ENCODE assay signal across 38 cellular contexts in the genomic region with DNA sequence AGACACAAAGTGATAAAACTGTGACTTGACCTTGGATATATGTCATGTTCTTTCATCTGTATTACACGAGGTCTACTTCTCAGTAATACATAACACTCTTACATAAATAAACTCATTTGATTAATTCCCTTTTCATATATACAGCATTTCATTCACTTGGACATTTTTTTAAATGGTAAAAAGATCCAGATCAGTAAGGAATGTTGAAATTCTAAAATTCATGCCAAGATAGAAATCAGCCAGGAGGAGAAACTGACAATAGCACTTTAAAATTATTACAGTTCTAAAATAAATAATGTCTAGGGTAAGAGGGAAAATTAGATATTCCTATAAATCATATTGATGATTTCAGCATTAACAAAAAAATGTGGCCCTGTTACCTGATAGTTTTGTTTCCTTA.
"Had no signal": no experiment of that assay in that cellular context is flagged by ENCODE, and none has a peak within 500 bp of the region (broad histone marks: within the 10 kb centered on the region; RNA-seq: fewer than 3 reads in every experiment).

No MANE protein-coding gene starts in this region.

- H3K9me3 ChIP-seq: adrenal gland, ascending aorta, body of pancreas, breast epithelium had no signal

- H3K4me3 ChIP-seq: adrenal gland, ascending aorta, body of pancreas, breast epithelium, cardiac muscle cell had no signal

- ATAC-seq: activated naive CD4-positive, alpha-beta T cell treated with anti-CD3 and anti-CD28 coated beads, Interleukin-2, amount 50 U/mL, for 72 hours; activated naive CD8-positive, alpha-beta T cell treated with anti-CD3 and anti-CD28 coated beads, Interleukin-2, amount 50 U/mL, for 24 hours; activated T-cell treated with anti-CD3 and anti-CD28 coated beads, Interleukin-2, amount 50 U/mL, for 4 hours; activated T-cell treated with anti-CD3 and anti-CD28 coated beads, Interleukin-2, amount 50 U/mL, for 72 hours; activated T-helper 17 cell treated with anti-CD3 and anti-CD28 coated beads, Interleukin-2, amount 50 U/mL, for 72 hours; body of pancreas had no signal

- H3K36me3 Mint-ChIP-seq: activated naive CD4-positive, alpha-beta T cell treated with anti-CD3 and anti-CD28 coated beads, Interleukin-2, amount 10 ng/mL, durations not matched to agents 7 days and 5 days had no signal

- H3K36me3 ChIP-seq: adrenal gland, ascending aorta, brain microvascular endothelial cell, breast epithelium, cardiac muscle cell had no signal

- H3K9me3 Mint-ChIP-seq: activated naive CD4-positive, alpha-beta T cell treated with anti-CD3 and anti-CD28 coated beads for 36 hours; activated naive CD4-positive, alpha-beta T cell treated with anti-CD3 and anti-CD28 coated beads, Interleukin-2, amount 10 ng/mL, durations not matched to agents 7 days and 5 days; activated naive CD4-positive, alpha-beta T cell treated with anti-CD3 and anti-CD28 coated beads, Interleukin-2, amount 50 U/mL, for 24 hours; activated naive CD4-positive, alpha-beta T cell treated with anti-CD3 and anti-CD28 coated beads, Interleukin-2, amount 50 U/mL, for 72 hours; activated naive CD8-positive, alpha-beta T cell treated with anti-CD3 and anti-CD28 coated beads for 36 hours; activated naive CD8-positive, alpha-beta T cell treated with anti-CD3 and anti-CD28 coated beads, Interleukin-2, amount 10 ng/mL, durations not matched to agents 7 days and 5 days; activated naive CD8-positive, alpha-beta T cell treated with anti-CD3 and anti-CD28 coated beads, Interleukin-2, amount 50 U/mL, for 24 hours; activated T-cell treated with anti-CD3 and anti-CD28 coated beads, Interleukin-2, amount 50 U/mL, for 24 hours; activated T-cell treated with anti-CD3 and anti-CD28 coated beads, Interleukin-2, amount 50 U/mL, for 4 hours; activated T-cell treated with anti-CD3 and anti-CD28 coated beads, Interleukin-2, amount 50 U/mL, for 72 hours; activated T-helper 1 cell treated with anti-CD3 and anti-CD28 coated beads, Interleukin-12 subunit alpha, Interleukin-12 subunit beta, Interleukin-2, Interleukin-4 antibody, amounts not matched to agents 30 ng/mL and 10 ng/mL and 1 ng/mL, durations not matched to agents 14 hours and 24 hours and 36 hours; activated T-helper 17 cell treated with anti-CD3 and anti-CD28 coated beads, Interleukin-2, amount 50 U/mL, for 72 hours; activated T-helper 2 cell treated with anti-CD3 and anti-CD28 coated beads, Interferon-gamma antibody, Interleukin-2, Interleukin-4, amounts not matched to agents 10 μg/mL and 5 μg/mL and 100 μg/mL, durations not matched to agents 14 hours and 24 hours and 36 hours; brain; central memory CD8-positive, alpha-beta T cell had no signal

- H3K4me1 Mint-ChIP-seq: activated naive CD4-positive, alpha-beta T cell treated with anti-CD3 and anti-CD28 coated beads, Interleukin-2, amount 10 ng/mL, durations not matched to agents 7 days and 5 days; activated naive CD4-positive, alpha-beta T cell treated with anti-CD3 and anti-CD28 coated beads, Interleukin-2, amount 50 U/mL, for 24 hours; activated naive CD8-positive, alpha-beta T cell treated with anti-CD3 and anti-CD28 coated beads for 36 hours; activated naive CD8-positive, alpha-beta T cell treated with anti-CD3 and anti-CD28 coated beads, Interleukin-2, amount 10 ng/mL, durations not matched to agents 7 days and 5 days; activated naive CD8-positive, alpha-beta T cell treated with anti-CD3 and anti-CD28 coated beads, Interleukin-2, amount 50 U/mL, for 24 hours; activated T-helper 17 cell treated with anti-CD3 and anti-CD28 coated beads, Interleukin-2, amount 50 U/mL, for 72 hours had no signal

- H3K27me3 ChIP-seq: adrenal gland, ascending aorta, body of pancreas, brain microvascular endothelial cell, breast epithelium, cardiac muscle cell had no signal

- DNase-seq: activated effector memory CD4-positive, alpha-beta T cell treated with anti-CD3 and anti-CD28 coated beads, Interleukin-2, amount 50 U/mL, for 16 hours; activated effector memory CD4-positive, alpha-beta T cell treated with Interleukin-2 at 50 U/mL for 16 hours; activated gamma-delta T cell; activated gamma-delta T cell treated with Interleukin-2 at 50 U/mL for 16 hours; activated naive CD4-positive, alpha-beta T cell; activated naive CD4-positive, alpha-beta T cell treated with anti-CD3 and anti-CD28 coated beads for 36 hours; activated naive CD4-positive, alpha-beta T cell treated with anti-CD3 and anti-CD28 coated beads, Interleukin-2, amount 10 ng/mL, durations not matched to agents 7 days and 5 days; activated naive CD4-positive, alpha-beta T cell treated with anti-CD3 and anti-CD28 coated beads, Interleukin-2, amount 50 U/mL, for 16 hours; activated naive CD4-positive, alpha-beta T cell treated with Interleukin-2 at 50 U/mL for 16 hours; activated naive CD8-positive, alpha-beta T cell treated with anti-CD3 and anti-CD28 coated beads for 36 hours; activated naive CD8-positive, alpha-beta T cell treated with anti-CD3 and anti-CD28 coated beads, Interleukin-2, amount 10 ng/mL, durations not matched to agents 7 days and 5 days; activated naive CD8-positive, alpha-beta T cell treated with anti-CD3 and anti-CD28 coated beads, Interleukin-2, amount 50 U/mL, for 24 hours; activated T-cell treated with anti-CD3 and anti-CD28 coated beads, Interleukin-2, amount 50 U/mL, for 1 hour; activated T-cell treated with anti-CD3 and anti-CD28 coated beads, Interleukin-2, amount 50 U/mL, for 24 hours; activated T-cell treated with anti-CD3 and anti-CD28 coated beads, Interleukin-2, amount 50 U/mL, for 4 hours; activated T-cell treated with anti-CD3 and anti-CD28 coated beads, Interleukin-2, amount 50 U/mL, for 48 hours; activated T-cell treated with anti-CD3 and anti-CD28 coated beads, Interleukin-2, amount 50 U/mL, for 72 hours; adrenal gland; amniotic stem cell; amygdala; anterior cingulate cortex; aorta; body of pancreas; brain microvascular endothelial cell; caudate nucleus; central memory CD4-positive, alpha-beta T cell; cerebellar nuclear complex had no signal

- H3K4me3 Mint-ChIP-seq: activated naive CD4-positive, alpha-beta T cell treated with anti-CD3 and anti-CD28 coated beads for 36 hours; activated naive CD4-positive, alpha-beta T cell treated with anti-CD3 and anti-CD28 coated beads, Interleukin-2, amount 10 ng/mL, durations not matched to agents 7 days and 5 days; activated naive CD4-positive, alpha-beta T cell treated with anti-CD3 and anti-CD28 coated beads, Interleukin-2, amount 50 U/mL, for 24 hours; activated naive CD8-positive, alpha-beta T cell; activated naive CD8-positive, alpha-beta T cell treated with anti-CD3 and anti-CD28 coated beads for 36 hours; activated naive CD8-positive, alpha-beta T cell treated with anti-CD3 and anti-CD28 coated beads, Interleukin-2, amount 10 ng/mL, durations not matched to agents 7 days and 5 days; activated naive CD8-positive, alpha-beta T cell treated with anti-CD3 and anti-CD28 coated beads, Interleukin-2, amount 50 U/mL, for 24 hours; activated T-cell treated with anti-CD3 and anti-CD28 coated beads, Interleukin-2, amount 50 U/mL, for 24 hours; activated T-cell treated with anti-CD3 and anti-CD28 coated beads, Interleukin-2, amount 50 U/mL, for 4 hours; activated T-cell treated with anti-CD3 and anti-CD28 coated beads, Interleukin-2, amount 50 U/mL, for 72 hours; activated T-helper 1 cell treated with anti-CD3 and anti-CD28 coated beads, Interleukin-12 subunit alpha, Interleukin-12 subunit beta, Interleukin-2, Interleukin-4 antibody, amounts not matched to agents 30 ng/mL and 10 ng/mL and 1 ng/mL, durations not matched to agents 14 hours and 24 hours and 36 hours; activated T-helper 17 cell treated with anti-CD3 and anti-CD28 coated beads, Interleukin-2, amount 50 U/mL, for 72 hours; brain; central memory CD8-positive, alpha-beta T cell had no signal

- H3K27ac ChIP-seq: adrenal gland, ascending aorta, body of pancreas, brain microvascular endothelial cell, breast epithelium, cardiac muscle cell had no signal

- H3K27me3 Mint-ChIP-seq: activated naive CD4-positive, alpha-beta T cell treated with anti-CD3 and anti-CD28 coated beads, Interleukin-2, amount 10 ng/mL, durations not matched to agents 7 days and 5 days; activated naive CD4-positive, alpha-beta T cell treated with anti-CD3 and anti-CD28 coated beads, Interleukin-2, amount 50 U/mL, for 24 hours; activated naive CD8-positive, alpha-beta T cell; activated naive CD8-positive, alpha-beta T cell treated with anti-CD3 and anti-CD28 coated beads for 36 hours; activated naive CD8-positive, alpha-beta T cell treated with anti-CD3 and anti-CD28 coated beads, Interleukin-2, amount 10 ng/mL, durations not matched to agents 7 days and 5 days; activated naive CD8-positive, alpha-beta T cell treated with anti-CD3 and anti-CD28 coated beads, Interleukin-2, amount 50 U/mL, for 24 hours; activated T-cell treated with anti-CD3 and anti-CD28 coated beads, Interleukin-2, amount 50 U/mL, for 24 hours; activated T-helper 17 cell treated with anti-CD3 and anti-CD28 coated beads, Interleukin-2, amount 50 U/mL, for 72 hours; brain; central memory CD8-positive, alpha-beta T cell had no signal

- H3K4me1 ChIP-seq: adrenal gland, ascending aorta, body of pancreas, breast epithelium had no signal

- H3K27ac Mint-ChIP-seq: activated naive CD4-positive, alpha-beta T cell treated with anti-CD3 and anti-CD28 coated beads for 36 hours; activated naive CD4-positive, alpha-beta T cell treated with anti-CD3 and anti-CD28 coated beads, Interleukin-2, amount 10 ng/mL, durations not matched to agents 7 days and 5 days; activated naive CD4-positive, alpha-beta T cell treated with anti-CD3 and anti-CD28 coated beads, Interleukin-2, amount 50 U/mL, for 24 hours; activated naive CD4-positive, alpha-beta T cell treated with anti-CD3 and anti-CD28 coated beads, Interleukin-2, amount 50 U/mL, for 72 hours; activated naive CD8-positive, alpha-beta T cell; activated naive CD8-positive, alpha-beta T cell treated with anti-CD3 and anti-CD28 coated beads for 36 hours; activated naive CD8-positive, alpha-beta T cell treated with anti-CD3 and anti-CD28 coated beads, Interleukin-2, amount 10 ng/mL, durations not matched to agents 7 days and 5 days; activated naive CD8-positive, alpha-beta T cell treated with anti-CD3 and anti-CD28 coated beads, Interleukin-2, amount 50 U/mL, for 24 hours; activated T-cell treated with anti-CD3 and anti-CD28 coated beads, Interleukin-2, amount 50 U/mL, for 24 hours; activated T-cell treated with anti-CD3 and anti-CD28 coated beads, Interleukin-2, amount 50 U/mL, for 72 hours; activated T-helper 1 cell treated with anti-CD3 and anti-CD28 coated beads, Interleukin-12 subunit alpha, Interleukin-12 subunit beta, Interleukin-2, Interleukin-4 antibody, amounts not matched to agents 30 ng/mL and 10 ng/mL and 1 ng/mL, durations not matched to agents 14 hours and 24 hours and 36 hours; activated T-helper 17 cell treated with anti-CD3 and anti-CD28 coated beads, Interleukin-2, amount 50 U/mL, for 72 hours; activated T-helper 2 cell treated with anti-CD3 and anti-CD28 coated beads, Interferon-gamma antibody, Interleukin-2, Interleukin-4, amounts not matched to agents 10 μg/mL and 5 μg/mL and 100 μg/mL, durations not matched to agents 14 hours and 24 hours and 36 hours had no signal
